Comparison of ENCODE assay signal across 8 cellular contexts in genomic region chr14:36556811-36557433, GRCh38. TPM values are rescaled to one million over a fixed set of nuclear protein-coding genes. Genes with fewer than 3 reads are reported as not detected.
DNase-seq lines count a peak whose midpoint lies in the region; ATAC-seq and TF ChIP-seq lines count a peak whose summit lies in the region.

No MANE protein-coding gene starts in this region.

- H3K4me1 Mint-ChIP-seq in GM23338 (peaks cover 28% of the 10 kb centered on the region), MCF 10A (ENCODE audit: insufficient read depth, unreplicated experiment) (peaks cover 5% of the 10 kb centered on the region)

- no peak overlapping the region for H2BK5ac ChIP-seq in mesendoderm (ENCODE audit: low read length)

- H2AK5ac ChIP-seq in mesendoderm (ENCODE audit: low read length), result no peak overlapping the region

- H3K23ac ChIP-seq in mesendoderm (ENCODE audit: low read length), result no peak overlapping the region

- peak; percentile 75 for ATAC-seq in GM23338
- no peak for ATAC-seq in GM18858 (IDR thresholded peaks at IDR 0.05; ENCODE audit: unreplicated experiment)

- no peak overlapping the region for H3K56ac ChIP-seq in mesendoderm (ENCODE audit: low read length)

- no peak overlapping the region for H3K4me3 ChIP-seq in GM23338
- no peak overlapping the region for H3K4me3 ChIP-seq in mesendoderm (ENCODE audit: low read length)

- no peaks in the 10 kb centered on the region for H3K79me2 ChIP-seq in GM23338 (replicated peaks; ENCODE audit: insufficient read depth)
- H3K79me2 ChIP-seq in mesendoderm (ENCODE audit: control insufficient read depth, insufficient read depth, low read length), result no peaks in the 10 kb centered on the region

- POLR2A ChIA-PET in MCF 10A (lab: Yijun Ruan, JAX), result no interaction called here

- H3K27me3 ChIP-seq in GM23338 (ENCODE audit: insufficient read depth), result 0 out of 2 replicates have a peak, but pooled peaks cover 6% of the 10 kb centered on the region
- no peaks in the 10 kb centered on the region for H3K27me3 ChIP-seq in mesendoderm (ENCODE audit: insufficient read depth, low read length, poor library complexity)

- no TSS peak for BruUV-seq in MCF 10A (replicated peaks; lab: Mats Ljungman, UMichigan)

- H3K27ac Mint-ChIP-seq in GM23338, result no peak overlapping the region
- no peak overlapping the region for H3K27ac Mint-ChIP-seq in MCF 10A (ENCODE audit: low read depth, unreplicated experiment)

- intact Hi-C loops in MCF 10A (cut with micrococcal nuclease), result loop anchor here (1.0 to 5.0 kb wide), 5 partner anchors 350 to 674 kb away; no protein-coding TSS in a partner anchor

- no peak overlapping the region for H3K4ac ChIP-seq in mesendoderm (ENCODE audit: low read depth, low read length)

- no peak overlapping the region for H4K5ac ChIP-seq in mesendoderm (ENCODE audit: low read length)

- no peaks in the 10 kb centered on the region for H3K36me3 Mint-ChIP-seq in GM23338 (ENCODE audit: low read depth)
- no peaks in the 10 kb centered on the region for H3K36me3 Mint-ChIP-seq in MCF 10A (ENCODE audit: insufficient read depth, unreplicated experiment)

- no peak overlapping the region for H4K8ac ChIP-seq in mesendoderm (ENCODE audit: low read depth, low read length)

- TF ChIP-seq CTCF in GM23338 (conservative IDR thresholded peaks at IDR 0.05; ENCODE audit: low read depth in 2 of 2), result peak; percentile 77 to 98
- peak; percentile 69 for TF ChIP-seq CTCF in MCF 10A (IDR thresholded peaks at IDR 0.05; ENCODE audit: unreplicated experiment)

- no peaks in the 10 kb centered on the region for H3K36me3 ChIP-seq in GM23338 (ENCODE audit: insufficient read depth)
- H3K36me3 ChIP-seq in mesendoderm (ENCODE audit: control insufficient read depth, insufficient read depth, low read length), result no peaks in the 10 kb centered on the region

- no peaks in the 10 kb centered on the region for H3F3A ChIP-seq in GM23338 (replicated peaks; ENCODE audit: low read depth)

- H2BK120ac ChIP-seq in mesendoderm (ENCODE audit: low read depth, low read length), result no peak overlapping the region

- CTCF ChIA-PET in MCF 10A (lab: Yijun Ruan, JAX), result interaction anchor here (0.6 to 7.5 kb wide), 29 partner anchors 10 to 1993 kb away, joined by 3 to 157 read pairs (median 4); no protein-coding TSS in a partner anchor

- no peak overlapping the region for H3K4me2 ChIP-seq in GM23338
- H3K4me2 ChIP-seq in mesendoderm (ENCODE audit: low read length), result no peak overlapping the region

- H3K27ac ChIP-seq in GM23338 (ENCODE audit: low read depth), result no peak overlapping the region
- H3K27ac ChIP-seq in mesendoderm (ENCODE audit: low read depth, low read length), result no peak overlapping the region

- H3K9me3 Mint-ChIP-seq in GM23338, result no peaks in the 10 kb centered on the region
- H3K9me3 Mint-ChIP-seq in MCF 10A (ENCODE audit: unreplicated experiment), result no peaks in the 10 kb centered on the region

- H3K4me3 Mint-ChIP-seq in GM23338 (no peak overlapping the region), MCF 10A (ENCODE audit: unreplicated experiment) (no peak overlapping the region)

- H2BK15ac ChIP-seq in mesendoderm (replicated peaks; ENCODE audit: low read depth), result no peak overlapping the region

- no peak overlapping the region for H3K18ac ChIP-seq in mesendoderm (ENCODE audit: low read length)

- H4K20me1 ChIP-seq in GM23338 (replicated peaks; ENCODE audit: insufficient read depth), result no peaks in the 10 kb centered on the region

- DNase-seq in COR-L47 (lab: John Stamatoyannopoulos, UW), result peak; percentile 29
- peak; percentile 65 for DNase-seq in GM23338 (ENCODE audit: low spot score)
- peak; percentile 6 for DNase-seq in NCI-H526 treated with DMSO at 0.1 percent for 48 hours (lab: John Stamatoyannopoulos, UW)
- peak; percentile 47 for DNase-seq in MCF 10A (ENCODE audit: unreplicated experiment)
- DNase-seq in mesendoderm, result peak; percentile 28
- no peak for DNase-seq in activated CD4-positive, CD25-positive, alpha-beta regulatory T cell treated with anti-CD3 and anti-CD28 coated beads, Interleukin-2, amount 50 U/mL, for 72 hours
- DNase-seq in activated CD8-positive, alpha-beta memory T cell treated with anti-CD3 and anti-CD28 coated beads, Interleukin-2, amount 50 U/mL, for 48 hours, result no peak

- H3K9ac ChIP-seq in mesendoderm (ENCODE audit: low read length), result no peak overlapping the region

- H3K4me1 ChIP-seq in GM23338 (ENCODE audit: insufficient read depth) (peaks cover 20% of the 10 kb centered on the region), mesendoderm (ENCODE audit: control insufficient read depth, low read depth, low read length) (no peaks in the 10 kb centered on the region)

- H3K27me3 Mint-ChIP-seq in GM23338 (ENCODE audit: insufficient read depth, low read depth, poor library complexity) (no peaks in the 10 kb centered on the region), MCF 10A (ENCODE audit: insufficient read depth, unreplicated experiment) (peaks cover 12% of the 10 kb centered on the region)

- no peaks in the 10 kb centered on the region for H3K9me2 ChIP-seq in GM23338 (ENCODE audit: insufficient read depth)

- H2AFZ ChIP-seq in GM23338, result no peak overlapping the region

- H3K79me1 ChIP-seq in mesendoderm (ENCODE audit: low read length), result no peaks in the 10 kb centered on the region

- no CpG with 5 or more reads among the region's 9 CpGs for WGBS in mesendoderm (ENCODE audit: extremely low coverage, insufficient coverage, low lambda C conversion rate)

TF ChIP-seq in GM23338, 12 proteins besides CTCF, POLR2A, EP300 and RAD21 (continues in another document):
- TF ChIP-seq ETS1 (IDR thresholded peaks at IDR 0.05) (no peak), EZH2phosphoT487 (IDR thresholded peaks at IDR 0.05; ENCODE audit: unreplicated experiment) (no peak), ZNF331 (CRISPR knock-in tag; IDR thresholded peaks at IDR 0.05; ENCODE audit: low read depth) (no peak), CREB1 (CRISPR knock-in tag; IDR thresholded peaks at IDR 0.05; ENCODE audit: low read depth) (no peak), JUNB (IDR thresholded peaks at IDR 0.05; ENCODE audit: unreplicated experiment) (no peak), NANOG (IDR thresholded peaks at IDR 0.05; ENCODE audit: borderline replicate concordance) (no peak), EZH2 (IDR thresholded peaks at IDR 0.05; ENCODE audit: low read depth, unreplicated experiment) (no peak), POLR2AphosphoS5 (IDR thresholded peaks at IDR 0.05; ENCODE audit: low read depth) (no peak), REST (IDR thresholded peaks at IDR 0.05; ENCODE audit: unreplicated experiment) (no peak), STAT1 (IDR thresholded peaks at IDR 0.05; ENCODE audit: unreplicated experiment) (no peak)

RNA-seq across cellular contexts. Expression of gene NKX2-8, which starts 25.5 kb away (rescaled TPM):
- 0.83 TPM in 1 of 2 replicates, not detected in the other for total RNA-seq in GM23338 (2014; rRNA removed; shearing (Covaris generic))
- polyA plus RNA-seq in GM23338 (2016; fragmentation: Nextera tagmentation; extraction: Ambion mirVana), result not detected in 2 replicates
- 4.8 and 5.5 TPM in 2 replicates for total RNA-seq in MCF 10A (2022)
- 0.03 TPM for polyA plus RNA-seq in mesendoderm (2013, experiment 1 of 2)
- polyA plus RNA-seq in mesendoderm (2013, experiment 2 of 2), result 0.03 TPM

RNA-seq across cellular contexts. Expression of gene NKX2-1, which starts 36.9 kb away (rescaled TPM):
- total RNA-seq in GM23338 (2014; rRNA removed; shearing (Covaris generic)), result not detected in 2 replicates
- polyA plus RNA-seq in GM23338 (2016; fragmentation: Nextera tagmentation; extraction: Ambion mirVana), result not detected in 2 replicates
- not detected in 2 replicates for total RNA-seq in MCF 10A (2022)
- 0.01 TPM for polyA plus RNA-seq in mesendoderm (2013, experiment 1 of 2)
- polyA plus RNA-seq in mesendoderm (2013, experiment 2 of 2), result not detected

Comparison
In these comparisons a context has a peak if more than half of its experiments do, and no peak if none do; other contexts are left out.
1. DNase-seq: peak in COR-L47 (single experiment), GM23338 (single experiment), NCI-H526 treated with DMSO at 0.1 percent for 48 hours (single experiment), MCF 10A (single experiment) and mesendoderm (single experiment); none in activated CD4-positive, CD25-positive, alpha-beta regulatory T cell treated with anti-CD3 and anti-CD28 coated beads, Interleukin-2, amount 50 U/mL, for 72 hours (single experiment) and activated CD8-positive, alpha-beta memory T cell treated with anti-CD3 and anti-CD28 coated beads, Interleukin-2, amount 50 U/mL, for 48 hours (single experiment).